29 cellular contexts compared by ENCODE assay signal in genomic region chr4:93835929-93836328, GRCh38. TPM values are rescaled to one million over a fixed set of nuclear protein-coding genes. Genes with fewer than 3 reads are reported as not detected.
DNase-seq lines count a peak whose midpoint lies in the region; ATAC-seq and TF ChIP-seq lines count a peak whose summit lies in the region.
"Had no signal": no experiment of that assay in that cellular context is flagged by ENCODE, and none has a peak within 500 bp of the region (broad histone marks: within the 10 kb centered on the region; RNA-seq: fewer than 3 reads in every experiment).

No MANE protein-coding gene starts in this region.

- H3K4me3 ChIP-seq in AG04450 (ENCODE audit: low read depth, low read length): no peak overlapping the region
- H3K4me3 ChIP-seq in SJSA1: no peak overlapping the region
- no peak overlapping the region for H3K4me3 ChIP-seq in neural progenitor cell
- H3K4me3 ChIP-seq in right lobe of liver: no peak overlapping the region
- H3K4me3 ChIP-seq: BLaER1 treated with 17β-estradiol and CSF1 and Interleukin-3, amounts not matched to agents 10 nM and 100 nM; MG63; SJCRH30 had no signal

- no peak for TF ChIP-seq CTCF in AG04450 (IDR thresholded peaks at IDR 0.05; ENCODE audit: low read depth, low read length)
- TF ChIP-seq CTCF in neural progenitor cell (IDR thresholded peaks at IDR 0.05): no peak
- TF ChIP-seq CTCF in right lobe of liver (IDR thresholded peaks at IDR 0.05): no peak

- H3K36me3 ChIP-seq in SJSA1: no peaks in the 10 kb centered on the region
- no peaks in the 10 kb centered on the region for H3K36me3 ChIP-seq in neural progenitor cell
- H3K36me3 ChIP-seq in right lobe of liver: no peaks in the 10 kb centered on the region
- H3K36me3 ChIP-seq: BLaER1 treated with 17β-estradiol and CSF1 and Interleukin-3, amounts not matched to agents 10 nM and 100 nM; MG63; SJCRH30 had no signal

- no peaks in the 10 kb centered on the region for H3K9me3 Mint-ChIP-seq in neural progenitor cell
- H3K9me3 Mint-ChIP-seq: HFFc6 had no signal

- TF ChIP-seq POLR2A in right lobe of liver (IDR thresholded peaks at IDR 0.05): no peak

- peaks cover 31% of the 10 kb centered on the region for H4K20me1 ChIP-seq in neural progenitor cell (ENCODE audit: low read depth)
- H4K20me1 ChIP-seq: BLaER1 treated with 17β-estradiol and CSF1 and Interleukin-3, amounts not matched to agents 10 nM and 100 nM had no signal

- intact Hi-C loops in Right ventricle myocardium inferior (cut with DNase I) (no loop called here), right lobe of liver (cut with DNase I) (no loop called here)

- H3K27ac ChIP-seq in AG04450 (ENCODE audit: low read depth, low read length) (no peak overlapping the region), SJSA1 (peak overlapping the region; percentile 21), neural progenitor cell (no peak overlapping the region), right lobe of liver (no peak overlapping the region)
- H3K27ac ChIP-seq: BLaER1 treated with 17β-estradiol and CSF1 and Interleukin-3, amounts not matched to agents 10 nM and 100 nM; HL-60; SJCRH30 had no signal

- DNase-seq in AG04450 (ENCODE audit: low read depth, low spot score): peak; percentile 7
- DNase-seq in HCEC 1CT: peak; percentile 1
- peak in 1 of 2 experiments; percentile 59 for DNase-seq in SJSA1 (ENCODE audit: low read depth in 1 of 2, low spot score in 2 of 2)
- DNase-seq in neural progenitor cell (ENCODE audit: low spot score): no peak
- no peak for DNase-seq in Right ventricle myocardium inferior (ENCODE audit: missing footprints)
- no peak for DNase-seq in right lobe of liver
- DNase-seq: 8988T; AML-193; CD4-positive, alpha-beta T cell; COR-L47; DMS53; GF-D8; H7; HFFc6; Kasumi-1; MG63; NCI-H1105 treated with DMSO at 0.1 percent for 48 hours; NCI-H2029; NCI-H446 treated with DMSO at 0.1 percent for 48 hours; NCI-H526; NCI-H82; NK-92 treated with Interleukin-12 subunit alpha and Interleukin-12 subunit beta, amount 100 ng/mL, for 24 hours; PC-3; SJCRH30 had no signal

- peak overlapping the region; percentile 6 for H3K4me3 Mint-ChIP-seq in neural progenitor cell
- H3K4me3 Mint-ChIP-seq: CD4-positive, alpha-beta T cell; HFFc6 had no signal

- CTCF ChIA-PET in AG04450 (lab: Charles Lee): no interaction called here

- H3K9me3 ChIP-seq in AG04450 (ENCODE audit: control insufficient read depth, insufficient read depth, low read length) (peaks cover 7% of the 10 kb centered on the region), SJSA1 (replicated peaks) (no peaks in the 10 kb centered on the region), neural progenitor cell (ENCODE audit: low read depth) (no peaks in the 10 kb centered on the region), right lobe of liver (no peaks in the 10 kb centered on the region)
- H3K9me3 ChIP-seq: MG63, SJCRH30 had no signal

- H3K27me3 Mint-ChIP-seq in neural progenitor cell (ENCODE audit: insufficient read depth, low read depth): peaks cover 56% of the 10 kb centered on the region

- POLR2A ChIA-PET in AG04450 (lab: Yijun Ruan, JAX): no interaction called here

- H3K4me1 Mint-ChIP-seq in neural progenitor cell: peaks cover 32% of the 10 kb centered on the region

- H3K36me3 Mint-ChIP-seq in neural progenitor cell: no peaks in the 10 kb centered on the region

- peaks cover 27% of the 10 kb centered on the region for H3F3A ChIP-seq in neural progenitor cell (ENCODE audit: low read depth)

- H3K79me2 ChIP-seq in neural progenitor cell (ENCODE audit: low read depth): no peaks in the 10 kb centered on the region

- 50% methylated on average over 1 of the region's 1 CpG for WGBS in right lobe of liver (ENCODE audit: insufficient coverage, low coverage, low lambda C conversion rate, missing lambda C conversion rate)

- H3K9ac ChIP-seq in neural progenitor cell: no peak overlapping the region
- H3K9ac ChIP-seq: BLaER1 treated with 17β-estradiol and CSF1 and Interleukin-3, amounts not matched to agents 10 nM and 100 nM had no signal

- no peak overlapping the region for H2AFZ ChIP-seq in neural progenitor cell (replicated peaks)

- no peak overlapping the region for H3K27ac Mint-ChIP-seq in neural progenitor cell
- H3K27ac Mint-ChIP-seq: CD4-positive, alpha-beta T cell; HFFc6 had no signal

- ATAC-seq in GM18498 (IDR thresholded peaks at IDR 0.05; ENCODE audit: unreplicated experiment) (no peak), HG03159 (IDR thresholded peaks at IDR 0.05; ENCODE audit: unreplicated experiment) (no peak), Right ventricle myocardium inferior (no peak), right lobe of liver (no peak)
- ATAC-seq: PC-3 had no signal

- H3K4me2 ChIP-seq in neural progenitor cell: no peak overlapping the region
- H3K4me2 ChIP-seq: BLaER1 treated with 17β-estradiol and CSF1 and Interleukin-3, amounts not matched to agents 10 nM and 100 nM had no signal

- H3K27me3 ChIP-seq in AG04450 (ENCODE audit: control insufficient read depth, insufficient read depth, low read length): peaks cover 36% of the 10 kb centered on the region
- H3K27me3 ChIP-seq in SJSA1 (replicated peaks): peaks cover 23% of the 10 kb centered on the region
- H3K27me3 ChIP-seq in neural progenitor cell: peaks cover 99% of the 10 kb centered on the region
- H3K27me3 ChIP-seq in right lobe of liver: peaks cover 0 to 5% of the 10 kb centered on the region in 2 donors
- H3K27me3 ChIP-seq: BLaER1 treated with 17β-estradiol and CSF1 and Interleukin-3, amounts not matched to agents 10 nM and 100 nM; MG63; SJCRH30 had no signal

- peaks cover 18% of the 10 kb centered on the region for H3K4me1 ChIP-seq in SJSA1 (replicated peaks)
- H3K4me1 ChIP-seq in neural progenitor cell: peaks cover 7% of the 10 kb centered on the region
- H3K4me1 ChIP-seq in right lobe of liver: no peaks in the 10 kb centered on the region
- H3K4me1 ChIP-seq: SJCRH30 had no signal

RNA-seq across cellular contexts. Expression of gene ATOH1, which starts 7.4 kb away (rescaled TPM):
- not detected in 2 replicates for polyA plus RNA-seq in AG04450 (2011; rRNA removed)
- not detected in 2 replicates for polyA minus RNA-seq in AG04450 (2011; rRNA and poly(A)+ RNA removed)
- not detected in 2 replicates for total RNA-seq in SJSA1 (2014; rRNA removed; shearing (Covaris generic))
- total RNA-seq in neural progenitor cell (ENCODE audit: low replicate concordance): 0.06 TPM in 1 of 2 replicates, not detected in the other
- not detected for total RNA-seq in Right ventricle myocardium inferior
- not detected for total RNA-seq in right lobe of liver
- total RNA-seq: CD4-positive, alpha-beta T cell; Daoy; HFFc6; PC-3; SJCRH30 had no signal

Comparison
In these comparisons a context has a peak if more than half of its experiments do, and no peak if none do; other contexts are left out.
1. DNase-seq: peak in AG04450 (single experiment) and HCEC 1CT (single experiment); none in neural progenitor cell (single experiment), Right ventricle myocardium inferior (single experiment) and right lobe of liver (0 of 3).